In the genomic region with DNA sequence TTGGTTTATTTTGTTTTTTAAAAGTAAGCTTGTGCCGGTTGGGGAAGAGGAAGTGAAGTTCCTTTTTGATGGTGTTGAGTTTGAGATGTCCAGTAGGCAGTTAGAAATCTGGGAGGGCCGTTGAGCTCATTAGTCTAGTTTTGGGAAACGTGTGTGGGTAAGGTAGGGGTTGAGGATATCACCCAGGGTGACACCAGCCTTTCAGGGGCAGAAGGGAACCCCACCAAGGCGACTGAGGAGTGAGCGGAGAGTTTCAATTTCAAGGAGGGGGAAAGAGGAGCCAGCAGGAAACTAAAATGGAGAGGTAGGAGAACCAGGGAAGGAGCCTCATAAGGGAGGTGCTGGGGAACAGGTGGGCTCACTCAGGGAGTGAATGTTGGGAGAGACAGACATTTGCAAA, we compare ENCODE assay signal across 13 cellular contexts. TPM values are rescaled to one million over a fixed set of nuclear protein-coding genes. Genes with fewer than 3 reads are reported as not detected.
DNase-seq lines count a peak whose midpoint lies in the region; ATAC-seq, FAIRE-seq and TF ChIP-seq lines count a peak whose summit lies in the region.
"Had no signal": no experiment of that assay in that cellular context is flagged by ENCODE, and none has a peak within 500 bp of the region (broad histone marks: within the 10 kb centered on the region; RNA-seq: fewer than 3 reads in every experiment).

No MANE protein-coding gene starts in this region.

- H3K4me2 ChIP-seq in endothelial cell of umbilical vein (ENCODE audit: insufficient read depth, low read length): no peak overlapping the region

- no peaks in the 10 kb centered on the region for H3K9me1 ChIP-seq in endothelial cell of umbilical vein (replicated peaks; ENCODE audit: control insufficient read depth, extremely low read depth, insufficient read depth, low read length)

- ATAC-seq in activated B cell treated with CpG ODN at 0.5 μM for 24 hours (ENCODE audit: low read depth) (no peak), psoas muscle (no peak)
- ATAC-seq in stimulated activated naive CD8-positive, alpha-beta T cell treated with anti-CD3 and anti-CD28 coated beads, Interleukin-15, amount 100 ng/mL, for 72 hours: no peak
- ATAC-seq: Right ventricle myocardium inferior had no signal

- DNase-seq in activated naive CD4-positive, alpha-beta T cell treated with anti-CD3 and anti-CD28 coated beads for 36 hours: no peak
- DNase-seq in activated naive CD4-positive, alpha-beta T cell (lab: John Stamatoyannopoulos, UW): no peak
- no peak for DNase-seq in activated B cell treated with CpG ODN at 0.5 μM for 24 hours
- no peak for DNase-seq in endothelial cell of umbilical vein (ENCODE audit: low read depth, low spot score)
- DNase-seq in stimulated activated naive CD8-positive, alpha-beta T cell treated with anti-CD3 and anti-CD28 coated beads, Interleukin-15, amount 100 ng/mL, for 72 hours: no peak
- no peak for DNase-seq in NCI-H345 (lab: John Stamatoyannopoulos, UW)
- DNase-seq in psoas muscle: no peak
- no peak for DNase-seq in NCI-H2196 (lab: John Stamatoyannopoulos, UW; ENCODE audit: unreplicated experiment)
- DNase-seq: hippocampal formation, NCI-H524 treated with DMSO at 0.1 percent for 48 hours had no signal

- intact Hi-C loops in activated naive CD4-positive, alpha-beta T cell treated with anti-CD3 and anti-CD28 coated beads for 36 hours (cut with micrococcal nuclease): no loop called here
- intact Hi-C loops in activated B cell treated with CpG ODN at 0.5 μM for 24 hours (cut with micrococcal nuclease): no loop called here
- intact Hi-C loops in endothelial cell of umbilical vein (cut with micrococcal nuclease): no loop called here
- intact Hi-C loops in psoas muscle (cut with DNase I): loop anchor here in 1 of 2 donors (10.0 kb wide), 1 partner anchor 219 kb away; no protein-coding TSS in a partner anchor

- H3K27me3 ChIP-seq in endothelial cell of umbilical vein (ENCODE audit: control insufficient read depth in 2 of 2, insufficient read depth in 2 of 2, low read length in 2 of 2) (no peaks in the 10 kb centered on the region), psoas muscle (ENCODE audit: insufficient read depth in 3 of 3, low read length in 2 of 3) (no peaks in the 10 kb centered on the region)
- H3K27me3 ChIP-seq: cardiac muscle cell had no signal

- POLR2A ChIA-PET in activated B cell treated with CpG ODN at 0.5 μM for 24 hours (lab: Charles Lee): interaction anchor here (1.8 kb wide), 1 partner anchor 11 kb away, joined by 6 read pairs; no protein-coding TSS in a partner anchor
- POLR2A ChIA-PET in endothelial cell of umbilical vein (lab: Charles Lee): interaction anchor here (0.7 kb wide), 1 partner anchor 23 kb away, joined by 5 read pairs; a partner anchor contains a TSS

- H3K4me1 Mint-ChIP-seq in activated naive CD4-positive, alpha-beta T cell treated with anti-CD3 and anti-CD28 coated beads for 36 hours (ENCODE audit: low read depth): peaks cover 87% of the 10 kb centered on the region
- peaks cover 90% of the 10 kb centered on the region for H3K4me1 Mint-ChIP-seq in activated B cell treated with CpG ODN at 0.5 μM for 24 hours
- peaks cover 90% of the 10 kb centered on the region for H3K4me1 Mint-ChIP-seq in stimulated activated naive CD8-positive, alpha-beta T cell treated with anti-CD3 and anti-CD28 coated beads, Interleukin-15, amount 100 ng/mL, for 72 hours

- no peak overlapping the region for H2AFZ ChIP-seq in endothelial cell of umbilical vein (ENCODE audit: low read depth, low read length)
- H2AFZ ChIP-seq: parathyroid adenoma had no signal

- no peak overlapping the region for H3K4me3 Mint-ChIP-seq in activated naive CD4-positive, alpha-beta T cell treated with anti-CD3 and anti-CD28 coated beads for 36 hours
- H3K4me3 Mint-ChIP-seq in activated B cell treated with CpG ODN at 0.5 μM for 24 hours: no peak overlapping the region
- H3K4me3 Mint-ChIP-seq in stimulated activated naive CD8-positive, alpha-beta T cell treated with anti-CD3 and anti-CD28 coated beads, Interleukin-15, amount 100 ng/mL, for 72 hours: peak overlapping the region; percentile 5 to 43

- dilution Hi-C loops in endothelial cell of umbilical vein (cut with MboI; ENCODE audit: extremely low pct_ligation_motif_present, low sequenced_read_pairs): no loop called here

- no peak overlapping the region for H3K9ac ChIP-seq in endothelial cell of umbilical vein (replicated peaks; ENCODE audit: extremely low read depth, insufficient read depth, low read length)
- H3K9ac ChIP-seq: parathyroid adenoma had no signal

- H3K4me3 ChIP-seq in endothelial cell of umbilical vein (replicated peaks in 1 of 3; ENCODE audit: insufficient read depth in 1 of 3, low read depth in 1 of 3, low read length in 3 of 3) (no peak overlapping the region), psoas muscle (no peak overlapping the region)
- H3K4me3 ChIP-seq: cardiac muscle cell had no signal

- no peaks in the 10 kb centered on the region for H3K9me3 Mint-ChIP-seq in activated naive CD4-positive, alpha-beta T cell treated with anti-CD3 and anti-CD28 coated beads for 36 hours
- no peaks in the 10 kb centered on the region for H3K9me3 Mint-ChIP-seq in activated B cell treated with CpG ODN at 0.5 μM for 24 hours
- H3K9me3 Mint-ChIP-seq in stimulated activated naive CD8-positive, alpha-beta T cell treated with anti-CD3 and anti-CD28 coated beads, Interleukin-15, amount 100 ng/mL, for 72 hours: no peaks in the 10 kb centered on the region

- peak overlapping the region; percentile 77 for H3K27ac Mint-ChIP-seq in activated naive CD4-positive, alpha-beta T cell treated with anti-CD3 and anti-CD28 coated beads for 36 hours
- peak overlapping the region; percentile 37 for H3K27ac Mint-ChIP-seq in activated B cell treated with CpG ODN at 0.5 μM for 24 hours
- peak overlapping the region; percentile 54 to 94 for H3K27ac Mint-ChIP-seq in stimulated activated naive CD8-positive, alpha-beta T cell treated with anti-CD3 and anti-CD28 coated beads, Interleukin-15, amount 100 ng/mL, for 72 hours

- peak; percentile 1 for TF ChIP-seq POLR2A in endothelial cell of umbilical vein (IDR thresholded peaks at IDR 0.05; ENCODE audit: low read depth, low read length)

- peaks cover 61% of the 10 kb centered on the region for H3K36me3 Mint-ChIP-seq in activated naive CD4-positive, alpha-beta T cell treated with anti-CD3 and anti-CD28 coated beads for 36 hours (ENCODE audit: low read depth)
- H3K36me3 Mint-ChIP-seq in activated B cell treated with CpG ODN at 0.5 μM for 24 hours (ENCODE audit: low read depth): peaks cover 92% of the 10 kb centered on the region

- H3K27me3 Mint-ChIP-seq in activated naive CD4-positive, alpha-beta T cell treated with anti-CD3 and anti-CD28 coated beads for 36 hours (ENCODE audit: low read depth): no peaks in the 10 kb centered on the region
- no peaks in the 10 kb centered on the region for H3K27me3 Mint-ChIP-seq in activated B cell treated with CpG ODN at 0.5 μM for 24 hours
- H3K27me3 Mint-ChIP-seq in stimulated activated naive CD8-positive, alpha-beta T cell treated with anti-CD3 and anti-CD28 coated beads, Interleukin-15, amount 100 ng/mL, for 72 hours: no peaks in the 10 kb centered on the region

- no TSS peak for BruUV-seq in endothelial cell of umbilical vein (replicated peaks; lab: Mats Ljungman, UMichigan)

- no peak overlapping the region for H3K27ac ChIP-seq in endothelial cell of umbilical vein (ENCODE audit: insufficient read depth, low read depth, low read length)
- H3K27ac ChIP-seq in psoas muscle: no peak overlapping the region
- H3K27ac ChIP-seq: cardiac muscle cell, parathyroid adenoma had no signal

- peaks cover 46% of the 10 kb centered on the region for H3K4me1 ChIP-seq in endothelial cell of umbilical vein (ENCODE audit: control insufficient read depth, extremely low read depth, insufficient read depth, low read length)
- peaks cover 86% of the 10 kb centered on the region for H3K4me1 ChIP-seq in psoas muscle

- TF ChIP-seq CTCF in activated B cell treated with CpG ODN at 0.5 μM for 24 hours (IDR thresholded peaks at IDR 0.05): no peak
- TF ChIP-seq CTCF in endothelial cell of umbilical vein (IDR thresholded peaks at IDR 0.05; ENCODE audit: extremely low read depth in 1 of 2, insufficient read depth in 1 of 2, low read depth in 1 of 2, low read length in 2 of 2): no peak
- no peak for TF ChIP-seq CTCF in psoas muscle (IDR thresholded peaks at IDR 0.05)

- H3K9me3 ChIP-seq in endothelial cell of umbilical vein (replicated peaks; ENCODE audit: control insufficient read depth, insufficient read depth, low read length) (no peaks in the 10 kb centered on the region), psoas muscle (no peaks in the 10 kb centered on the region)

- peaks cover 5 to 23% of the 10 kb centered on the region in 2 experiments for H3K36me3 ChIP-seq in endothelial cell of umbilical vein (ENCODE audit: control insufficient read depth in 2 of 2, extremely low read depth in 1 of 2, insufficient read depth in 2 of 2, low read length in 2 of 2)
- H3K36me3 ChIP-seq in psoas muscle (ENCODE audit: insufficient read depth in 1 of 2, low read depth in 1 of 2): peaks cover 4 to 27% of the 10 kb centered on the region in 2 donors

- H4K20me1 ChIP-seq in endothelial cell of umbilical vein (replicated peaks; ENCODE audit: control insufficient read depth, extremely low read depth, insufficient read depth, low read length): peaks cover 26% of the 10 kb centered on the region

- H3K79me2 ChIP-seq in endothelial cell of umbilical vein (ENCODE audit: control insufficient read depth, insufficient read depth, low read length): peaks cover 99% of the 10 kb centered on the region

- CTCF ChIA-PET in activated naive CD4-positive, alpha-beta T cell treated with anti-CD3 and anti-CD28 coated beads for 36 hours (lab: Charles Lee): interaction anchor here (1.4 kb wide), 1 partner anchor 21 kb away, joined by 4 read pairs; no protein-coding TSS in a partner anchor
- CTCF ChIA-PET in activated B cell treated with CpG ODN at 0.5 μM for 24 hours (lab: Charles Lee) (no interaction called here), endothelial cell of umbilical vein (lab: Charles Lee) (interaction anchor here (0.7 to 1.2 kb wide), 3 partner anchors 21 to 26 kb away, joined by 3 read pairs; a partner anchor contains a TSS)

- WGBS in psoas muscle, 3 donors: 75 to 80% (median 77%) methylated on average over 5 of the region's 5 CpGs

- FAIRE-seq in endothelial cell of umbilical vein (lab: Jason Lieb, UNC): no peak

RNA-seq across cellular contexts. Expression of a gene that starts 22.7 kb away (rescaled TPM):
- total RNA-seq in activated naive CD4-positive, alpha-beta T cell treated with anti-CD3 and anti-CD28 coated beads for 36 hours: 10 to 100 TPM; 41.2 to 42.6 TPM
- total RNA-seq in activated B cell treated with CpG ODN at 0.5 μM for 24 hours (77.0 and 85.6 TPM in 2 replicates), endothelial cell of umbilical vein (60.1 and 63.7 TPM in 2 replicates), psoas muscle (10 to 100 TPM; 54.5 to 80.0 (median 73.5) TPM)
- polyA plus RNA-seq in endothelial cell of umbilical vein (11.6 and 15.7 TPM in 2 replicates), psoas muscle (10 to 100 TPM; 15.1 to 44.5 (median 18.2) TPM)
- 15.9 and 18.5 TPM in 2 replicates for polyA plus RNA-seq in endothelial cell of umbilical vein (2011; cell fraction: cytosol; rRNA removed)
- 20.5 and 27.5 TPM in 2 replicates for polyA plus RNA-seq in endothelial cell of umbilical vein (2011; cell fraction: nucleus; rRNA removed)
- polyA plus RNA-seq in endothelial cell of umbilical vein (2012): 25.2 and 32.3 TPM in 2 replicates
- polyA minus RNA-seq in endothelial cell of umbilical vein: 43.8 and 48.6 TPM in 2 replicates
- 28.6 TPM for polyA minus RNA-seq in endothelial cell of umbilical vein (2011; cell fraction: cytosol; rRNA and poly(A)+ RNA removed)
- polyA minus RNA-seq in endothelial cell of umbilical vein (2011; cell fraction: nucleus; rRNA and poly(A)+ RNA removed): 28.1 and 40.5 TPM in 2 replicates

Comparison
In these comparisons a context has a peak if more than half of its experiments do, and no peak if none do; other contexts are left out.
1. H3K4me3 Mint-ChIP-seq: peak in stimulated activated naive CD8-positive, alpha-beta T cell treated with anti-CD3 and anti-CD28 coated beads, Interleukin-15, amount 100 ng/mL, for 72 hours (2 of 2); none in activated naive CD4-positive, alpha-beta T cell treated with anti-CD3 and anti-CD28 coated beads for 36 hours (single experiment) and activated B cell treated with CpG ODN at 0.5 μM for 24 hours (single experiment).
2. Peak in every context shown above with its lines, with median percentiles within 50 percentile points of each other: H3K27ac Mint-ChIP-seq.